Comparison of ENCODE assay signal across 21 cellular contexts in genomic region chr6:47563162-47563561, GRCh38.
A peak's percentile ranks its signal among the peaks of the same experiment; 100 is the strongest.
DNase-seq lines count a peak whose midpoint lies in the region; ATAC-seq, FAIRE-seq and TF ChIP-seq lines count a peak whose summit lies in the region.
"Had no signal": no experiment of that assay in that cellular context is flagged by ENCODE, and none has a peak within 500 bp of the region (broad histone marks: within the 10 kb centered on the region; RNA-seq: fewer than 3 reads in every experiment).

No MANE protein-coding gene starts in this region.

- peaks cover 74% of the 10 kb centered on the region for H3K79me2 ChIP-seq in K562 (ENCODE audit: control insufficient read depth, insufficient read depth, low read length)

- no peak for TF ChIP-seq POLR2A in A549 (IDR thresholded peaks at IDR 0.05; ENCODE audit: low read length)
- no peak for TF ChIP-seq POLR2A in IMR-90 (IDR thresholded peaks at IDR 0.05; ENCODE audit: low read depth, low read length)
- TF ChIP-seq POLR2A in K562 (conservative IDR thresholded peaks at IDR 0.05) = no peak

- TF ChIP-seq CTCF in A549 (IDR thresholded peaks at IDR 0.05) = no peak
- no peak for TF ChIP-seq CTCF in IMR-90 (conservative IDR thresholded peaks at IDR 0.05; ENCODE audit: low read depth, low read length)
- no peak for TF ChIP-seq CTCF in K562 (IDR thresholded peaks at IDR 0.05 in 2 of 3, conservative IDR thresholded peaks at IDR 0.05 in 1 of 3; ENCODE audit: insufficient read depth in 2 of 3, low read depth in 1 of 3, low read length in 3 of 3)

- H3K56ac ChIP-seq in IMR-90 (ENCODE audit: extremely low read depth, insufficient read depth, low read length) = no peak overlapping the region

- H3K27ac ChIP-seq in A549 = no peak overlapping the region
- H3K27ac ChIP-seq in IMR-90 (ENCODE audit: insufficient read depth, low read length) = no peak overlapping the region
- no peak overlapping the region for H3K27ac ChIP-seq in K562 (ENCODE audit: extremely low read depth, low read depth, low read length)
- H3K27ac ChIP-seq: BLaER1 treated with 17β-estradiol and CSF1 and Interleukin-3, amounts not matched to agents 10 nM and 100 nM; C4-2B had no signal

- in situ Hi-C loops in IMR-90 (cut with MboI; ENCODE audit: low sequenced_read_pairs) = no loop called here
- in situ Hi-C loops in K562 (cut with MboI) = no loop called here

- ATAC-seq in A549 (no peak), IMR-90 (ENCODE audit: low read depth) (no peak), K562 (peak; percentile 27; the same call in 2 of the 3 replicates)
- ATAC-seq: CD8-positive, alpha-beta T cell; GM12878 had no signal

- WGBS in A549 (ENCODE audit: missing lambda C conversion rate) = 96% methylated on average over 3 of the region's 3 CpGs
- WGBS in IMR-90 (ENCODE audit: extremely low coverage in 2 of 2, insufficient read length in 1 of 2), 2 experiments = no CpG with 5 or more reads among the region's 3 CpGs
- 97% methylated on average over 3 of the region's 3 CpGs for WGBS in K562 (ENCODE audit: insufficient coverage, low coverage, missing lambda C conversion rate)

- H2AK9ac ChIP-seq in IMR-90 (replicated peaks; ENCODE audit: low read depth, low read length, poor library complexity) = no peak overlapping the region

- no peak overlapping the region for H3K14ac ChIP-seq in IMR-90 (replicated peaks; ENCODE audit: low read depth, low read length)

- dilution Hi-C loops in IMR-90 (cut with HindIII; ENCODE audit: low sequenced_read_pairs, unreplicated experiment) = no loop called here

- no peak overlapping the region for H2BK15ac ChIP-seq in IMR-90 (ENCODE audit: low read depth, low read length)

- TF ChIP-seq EP300 in A549 (IDR thresholded peaks at IDR 0.05) = no peak
- no peak for TF ChIP-seq EP300 in K562 (IDR thresholded peaks at IDR 0.05; ENCODE audit: low read length)

- no peak overlapping the region for H4K8ac ChIP-seq in IMR-90 (ENCODE audit: low read depth in 2 of 2, low read length in 2 of 2)

- H3K79me1 ChIP-seq in IMR-90 (ENCODE audit: low read depth in 1 of 2, low read length in 2 of 2) = peaks cover 3 to 13% of the 10 kb centered on the region in 2 experiments; a peak in 3 of 4 replicates

- H2BK120ac ChIP-seq in IMR-90 (ENCODE audit: low read depth, low read length) = no peak overlapping the region

- CTCF ChIA-PET in A549 (lab: Yijun Ruan, JAX) (interaction anchor here (0.6 kb wide), 1 partner anchor 907 kb away, joined by 4 read pairs; no protein-coding TSS in a partner anchor), IMR-90 (lab: Yijun Ruan, JAX) (no interaction called here), K562 (lab: Yijun Ruan, JAX; ENCODE audit: low intra/inter-chr PET ratio) (no interaction called here)

- H3K36me3 ChIP-seq in IMR-90 (ENCODE audit: control insufficient read depth, insufficient read depth, low read length) (peaks cover 2% of the 10 kb centered on the region; the same call in 1 of the 2 replicates), K562 (ENCODE audit: control insufficient read depth, insufficient read depth, low read length) (peaks cover 27% of the 10 kb centered on the region)

- no peaks in the 10 kb centered on the region for H3K27me3 ChIP-seq in IMR-90 (ENCODE audit: control insufficient read depth, insufficient read depth, low read length)
- H3K27me3 ChIP-seq in K562 (ENCODE audit: control insufficient read depth in 2 of 2, insufficient read depth in 2 of 2, low read length in 2 of 2) = no peaks in the 10 kb centered on the region
- H3K27me3 ChIP-seq: BLaER1 treated with 17β-estradiol and CSF1 and Interleukin-3, amounts not matched to agents 10 nM and 100 nM had no signal

- H2AK5ac ChIP-seq in IMR-90 (ENCODE audit: low read depth, low read length) = no peak overlapping the region

- no peak overlapping the region for H2BK20ac ChIP-seq in IMR-90 (ENCODE audit: low read depth, low read length)

- no peak for DNase-seq in A549 (ENCODE audit: low read depth in 1 of 2, low spot score in 1 of 2)
- no peak for DNase-seq in IMR-90
- DNase-seq in K562 (ENCODE audit: extremely low read depth in 1 of 4, low spot score in 3 of 4) = no peak
- no peak for DNase-seq in pons (ENCODE audit: low spot score)
- DNase-seq in GF-D8 (lab: John Stamatoyannopoulos, UW) = no peak
- no peak for DNase-seq in posterior vena cava (ENCODE audit: low spot score)
- DNase-seq: 8988T; AML-193; Caco-2; Calu3; CD4-positive, alpha-beta T cell; CD8-positive, alpha-beta T cell; DMS79 treated with DMSO at 0.1 percent for 48 hours had no signal

- H2BK5ac ChIP-seq in IMR-90 (ENCODE audit: low read depth, low read length, poor library complexity, severe bottlenecking) = no peak overlapping the region

- peaks cover 3% of the 10 kb centered on the region; the same call in 1 of the 2 replicates for H4K20me1 ChIP-seq in IMR-90 (ENCODE audit: insufficient read depth, low read length)
- H4K20me1 ChIP-seq in K562 (replicated peaks; ENCODE audit: control insufficient read depth, insufficient read depth, low read length) = no peaks in the 10 kb centered on the region
- H4K20me1 ChIP-seq: BLaER1 treated with 17β-estradiol and CSF1 and Interleukin-3, amounts not matched to agents 10 nM and 100 nM had no signal

- intact Hi-C loops in IMR-90 (cut with micrococcal nuclease) = no loop called here
- intact Hi-C loops in K562 (cut with micrococcal nuclease) = no loop called here
- intact Hi-C loops in posterior vena cava (cut with DNase I) = no loop called here

- H3K4me1 ChIP-seq in A549 = 0 out of 3 replicates have a peak, but pooled peaks cover 3% of the 10 kb centered on the region
- H3K4me1 ChIP-seq in IMR-90 (ENCODE audit: control insufficient read depth, insufficient read depth, low read length) = no peaks in the 10 kb centered on the region
- no peaks in the 10 kb centered on the region for H3K4me1 ChIP-seq in K562 (replicated peaks in 1 of 2; ENCODE audit: control insufficient read depth in 2 of 2, insufficient read depth in 2 of 2, low read length in 2 of 2)
- H3K4me1 ChIP-seq: BLaER1 treated with 17β-estradiol and CSF1 and Interleukin-3, amounts not matched to agents 10 nM and 100 nM; Caco-2 had no signal

- no TSS peak for BruUV-seq in IMR-90 (replicated peaks; lab: Mats Ljungman, UMichigan)
- BruUV-seq in K562 (replicated peaks; lab: Mats Ljungman, UMichigan) = no TSS peak

- H4K91ac ChIP-seq in IMR-90 (ENCODE audit: insufficient read depth, low read depth, low read length) = no peak overlapping the region

- FAIRE-seq in A549 (lab: Jason Lieb, UNC) (no peak), K562 (lab: Jason Lieb, UNC) (no peak)
- FAIRE-seq: A204.1, D721Med, G401.6, GM12878, GM12892, GM18507 had no signal

- H3K23ac ChIP-seq in IMR-90 (ENCODE audit: low read depth, low read length) = no peak overlapping the region

- H4K5ac ChIP-seq in IMR-90 (ENCODE audit: low read depth, low read length) = no peak overlapping the region

- TF ChIP-seq RAD21 in A549 (conservative IDR thresholded peaks at IDR 0.05 in 1 of 2, IDR thresholded peaks at IDR 0.05 in 1 of 2) (no peak), IMR-90 (IDR thresholded peaks at IDR 0.05; ENCODE audit: low read length) (no peak), K562 (CRISPR knock-in tag; conservative IDR thresholded peaks at IDR 0.05 in 1 of 2, IDR thresholded peaks at IDR 0.05 in 1 of 2) (no peak)

- no peak overlapping the region for H3K4me3 ChIP-seq in A549
- H3K4me3 ChIP-seq in IMR-90 (ENCODE audit: insufficient read depth, low read depth, low read length) = no peak overlapping the region
- no peak overlapping the region for H3K4me3 ChIP-seq in K562
- H3K4me3 ChIP-seq: BLaER1 treated with 17β-estradiol and CSF1 and Interleukin-3, amounts not matched to agents 10 nM and 100 nM; GM12878 had no signal

- H3K4me2 ChIP-seq in A549 (no peak overlapping the region), IMR-90 (ENCODE audit: low read depth, low read length) (no peak overlapping the region), K562 (ENCODE audit: insufficient read depth, low read length) (no peak overlapping the region)
- H3K4me2 ChIP-seq: BLaER1 treated with 17β-estradiol and CSF1 and Interleukin-3, amounts not matched to agents 10 nM and 100 nM had no signal

- H3K9me3 ChIP-seq in A549 (no peaks in the 10 kb centered on the region), IMR-90 (ENCODE audit: control insufficient read depth, insufficient read depth, low read length) (no peaks in the 10 kb centered on the region), K562 (replicated peaks; ENCODE audit: control insufficient read depth, insufficient read depth, low read depth, low read length) (no peaks in the 10 kb centered on the region)
- H3K9me3 ChIP-seq: Caco-2 had no signal

- H2AFZ ChIP-seq in IMR-90 (replicated peaks; ENCODE audit: low read length, poor library complexity) (no peak overlapping the region), K562 (ENCODE audit: low read depth, low read length) (no peak overlapping the region)

- H3K18ac ChIP-seq in IMR-90 (ENCODE audit: low read depth, low read length) = no peak overlapping the region

- H3K4ac ChIP-seq in IMR-90 (ENCODE audit: low read depth, low read length) = no peak overlapping the region

- H3K9me1 ChIP-seq in IMR-90 (ENCODE audit: insufficient read depth, low read length) = no peaks in the 10 kb centered on the region; the same call in 1 of the 2 replicates
- H3K9me1 ChIP-seq in K562 (ENCODE audit: control insufficient read depth, insufficient read depth, low read length) = no peaks in the 10 kb centered on the region

- no peak overlapping the region for H3K9ac ChIP-seq in IMR-90 (ENCODE audit: low read depth, low read length)
- H3K9ac ChIP-seq in K562 (ENCODE audit: insufficient read depth in 1 of 2, low read depth in 2 of 2, low read length in 2 of 2) = no peak overlapping the region
- H3K9ac ChIP-seq: BLaER1 treated with 17β-estradiol and CSF1 and Interleukin-3, amounts not matched to agents 10 nM and 100 nM had no signal

- POLR2A ChIA-PET in A549 (lab: Yijun Ruan, JAX) = no interaction called here
- POLR2A ChIA-PET in IMR-90 (lab: Charles Lee; ENCODE audit: unreplicated experiment) = no interaction called here
- POLR2A ChIA-PET in K562 (lab: Yijun Ruan, JAX) = interaction anchor here (1.2 kb wide), 1 partner anchor 86 kb away, joined by 3 read pairs; the partner anchor contains the start of gene CD2AP

TF ChIP-seq in A549, 52 proteins besides CTCF, POLR2A, EP300 and RAD21 (continues in another document):
- no peak for TF ChIP-seq NFE2L2 (conservative IDR thresholded peaks at IDR 0.05; ENCODE audit: low read length)
- no peak for TF ChIP-seq NR3C1 (IDR thresholded peaks at IDR 0.05)

TF ChIP-seq in IMR-90, 13 proteins besides CTCF, POLR2A, EP300 and RAD21:
- no peak for TF ChIP-seq BHLHE40 (IDR thresholded peaks at IDR 0.05; ENCODE audit: low read depth, low read length)
- peak; percentile 48; the same call in 1 of the 2 replicates for TF ChIP-seq MAFK (IDR thresholded peaks at IDR 0.05; ENCODE audit: low read depth, low read length)

TF ChIP-seq in K562, 482 proteins besides CTCF, POLR2A, EP300 and RAD21:
- peak; percentile 58 for TF ChIP-seq MAFF (IDR thresholded peaks at IDR 0.05; ENCODE audit: low read length)
- TF ChIP-seq MAFG (tag; conservative IDR thresholded peaks at IDR 0.05) = peak; percentile 48; the same call in 1 of the 2 replicates
- no peak for TF ChIP-seq POLR2G (IDR thresholded peaks at IDR 0.05; ENCODE audit: low read depth, low read length)
- TF ChIP-seq ZNF316 (IDR thresholded peaks at IDR 0.05) = peak; percentile 89
- TF ChIP-seq C11orf30 (IDR thresholded peaks at IDR 0.05; ENCODE audit: low read depth) = peak; percentile 74
- no peak for TF ChIP-seq ZNF586 (CRISPR knock-in tag; conservative IDR thresholded peaks at IDR 0.05)
- TF ChIP-seq MAFK (IDR thresholded peaks at IDR 0.05; ENCODE audit: low read length) = peak; percentile 53; the same call in 1 of the 2 replicates
TF ChIP-seq in K562: peak in this region for 5.

Comparison
In these comparisons a context has a peak if more than half of its experiments do, and no peak if none do; other contexts are left out.
1. Of the 35 proteins assayed by ChIP-seq in both K562 and A549: peak only in K562: none; only in A549: none; in both: MAFK; in neither: 34.